In the genomic region with DNA sequence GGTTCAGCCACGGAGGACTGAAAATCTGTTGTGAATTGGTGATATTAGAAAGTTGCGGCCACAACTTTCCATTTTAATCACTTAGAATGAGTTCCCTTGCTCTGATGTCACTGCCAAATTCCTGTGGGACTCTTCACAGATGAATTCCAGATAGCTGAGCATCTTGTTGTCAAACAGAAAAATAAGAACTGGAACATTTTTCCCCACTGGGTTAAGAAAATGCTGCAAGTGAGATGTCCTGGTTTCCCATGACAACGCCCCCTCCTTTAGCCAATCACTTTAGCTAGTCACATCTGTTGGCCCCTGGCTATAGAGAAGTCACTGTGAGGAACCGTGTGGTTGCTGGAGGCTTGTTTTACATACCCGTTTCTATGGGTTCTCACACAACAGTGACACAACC, we compare ENCODE assay signal across 10 cellular contexts.
DNase-seq lines count a peak whose midpoint lies in the region; ATAC-seq and TF ChIP-seq lines count a peak whose summit lies in the region.
"Had no signal": no experiment of that assay in that cellular context is flagged by ENCODE, and none has a peak within 500 bp of the region (broad histone marks: within the 10 kb centered on the region; RNA-seq: fewer than 3 reads in every experiment).

No MANE protein-coding gene starts in this region.

- ATAC-seq in GM21367 (IDR thresholded peaks at IDR 0.05; ENCODE audit: unreplicated experiment) (peak; percentile 45), heart left ventricle (peak; percentile 51 to 69 (median 64))

- no peak overlapping the region for H3K4me3 ChIP-seq in ACC112 (ENCODE audit: low read depth, low read length)
- H3K4me3 ChIP-seq in heart left ventricle = no peak overlapping the region

- H3K27me3 ChIP-seq in ACC112 (ENCODE audit: insufficient read depth, low read length) = no peaks in the 10 kb centered on the region
- no peaks in the 10 kb centered on the region for H3K27me3 ChIP-seq in heart left ventricle
- H3K27me3 ChIP-seq: neutrophil had no signal

- H3K36me3 ChIP-seq in ACC112 (ENCODE audit: insufficient read depth, low read length) (no peaks in the 10 kb centered on the region), heart left ventricle (no peaks in the 10 kb centered on the region)
- H3K36me3 ChIP-seq: neutrophil had no signal

- no peak for TF ChIP-seq POLR2A in heart left ventricle (IDR thresholded peaks at IDR 0.05)

- H3K9me3 ChIP-seq in heart left ventricle = no peaks in the 10 kb centered on the region
- H3K9me3 ChIP-seq: neutrophil had no signal

- H3K27ac ChIP-seq in ACC112 (ENCODE audit: low read depth, low read length) = peak overlapping the region; percentile 68; the same call in 1 of the 2 replicates
- peak overlapping the region in 1 of 12 donors; percentile 33 for H3K27ac ChIP-seq in heart left ventricle
- H3K27ac ChIP-seq: neutrophil had no signal

- no peaks in the 10 kb centered on the region for H3K79me2 ChIP-seq in ACC112 (ENCODE audit: control insufficient read depth, insufficient read depth, low read length, unreplicated experiment)

- TF ChIP-seq CTCF in heart left ventricle (IDR thresholded peaks at IDR 0.05) = no peak

- peaks cover 19% of the 10 kb centered on the region for H3K4me1 ChIP-seq in ACC112 (ENCODE audit: control insufficient read depth, insufficient read depth, low read length, unreplicated experiment)
- H3K4me1 ChIP-seq in heart left ventricle = peaks cover 0 to 5% (median 1%) of the 10 kb centered on the region in 12 donors

- intact Hi-C loops in heart left ventricle (cut with DNase I) = loop anchor here in 1 of 10 donors (10.0 kb wide), 1 partner anchor 399 kb away; the partner anchor contains the start of gene PELI2

- DNase-seq in NAMALWA (ENCODE audit: low spot score) (peak; percentile 6), heart left ventricle (peak in 3 of 5 donors; percentile 11 to 25 (median 24)), NCI-H69 (lab: John Stamatoyannopoulos, UW) (no peak), cortex of kidney (lab: John Stamatoyannopoulos, UW) (no peak), OCI-M1 (lab: John Stamatoyannopoulos, UW) (no peak)
- no peak for DNase-seq in NK-92 treated with Interleukin-12 subunit alpha and Interleukin-12 subunit beta, amount 100 ng/mL, for 24 hours (lab: John Stamatoyannopoulos, UW)
- DNase-seq: CD4-positive, CD25-positive, alpha-beta regulatory T cell had no signal

- H2AFZ ChIP-seq in ACC112 (ENCODE audit: low read length, unreplicated experiment) = no peak overlapping the region

- WGBS in heart left ventricle, 4 donors = 67 to 76% (median 71%) methylated on average over 5 of the region's 5 CpGs

Comparison
In these comparisons a context has a peak if more than half of its experiments do, and no peak if none do; other contexts are left out.
1. DNase-seq: peak in NAMALWA (single experiment) and heart left ventricle (3 of 5); none in NCI-H69 (single experiment), cortex of kidney (single experiment), OCI-M1 (single experiment) and NK-92 treated with Interleukin-12 subunit alpha and Interleukin-12 subunit beta, amount 100 ng/mL, for 24 hours (single experiment).